ENCODE assay signal across 8 cellular contexts in the genomic region with DNA sequence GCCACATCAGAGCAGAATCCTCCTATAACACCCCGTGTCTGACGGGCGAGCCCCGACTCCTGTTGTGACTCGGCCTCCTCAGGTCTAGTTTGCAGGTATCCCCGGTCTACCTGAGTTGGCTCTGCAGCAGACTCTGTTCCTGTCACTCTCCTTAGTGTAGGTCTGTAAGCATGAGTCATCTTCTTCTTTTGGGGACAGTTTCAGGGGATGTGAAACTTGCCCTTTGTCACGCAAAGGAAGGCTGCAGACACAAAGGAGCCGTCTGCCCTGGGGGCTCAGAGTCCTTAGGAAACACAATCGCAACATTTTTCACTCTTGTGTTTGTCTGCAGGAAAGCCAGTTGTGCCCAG.
A peak's percentile ranks its signal among the peaks of the same experiment; 100 is the strongest.
DNase-seq lines count a peak whose midpoint lies in the region; ATAC-seq and TF ChIP-seq lines count a peak whose summit lies in the region.
"Had no signal": no experiment of that assay in that cellular context is flagged by ENCODE, and none has a peak within 500 bp of the region (broad histone marks: within the 10 kb centered on the region; RNA-seq: fewer than 3 reads in every experiment).

No MANE protein-coding gene starts in this region.

- peaks cover 49% of the 10 kb centered on the region for H3K4me1 ChIP-seq in RWPE2 (ENCODE audit: insufficient read depth, poor library complexity, severe bottlenecking)

- H3K36me3 ChIP-seq in RWPE2 (ENCODE audit: low read depth): peaks cover 95% of the 10 kb centered on the region

- no peak for TF ChIP-seq POLR2A in lower leg skin (IDR thresholded peaks at IDR 0.05)

- H3K27me3 ChIP-seq in RWPE2 (ENCODE audit: insufficient read depth, poor library complexity, severe bottlenecking): no peaks in the 10 kb centered on the region

- H3K9me3 ChIP-seq in RWPE2 (ENCODE audit: severe bottlenecking): no peaks in the 10 kb centered on the region

- TF ChIP-seq CTCF in RWPE2 (IDR thresholded peaks at IDR 0.05; ENCODE audit: poor library complexity, severe bottlenecking) (no peak), lower leg skin (IDR thresholded peaks at IDR 0.05) (no peak)

- H3K27ac ChIP-seq in RWPE2 (ENCODE audit: poor library complexity, severe bottlenecking): peak overlapping the region; percentile 88
- H3K27ac ChIP-seq: VCaP had no signal

- ATAC-seq in GM19372 (IDR thresholded peaks at IDR 0.05; ENCODE audit: low read depth, unreplicated experiment) (peak; percentile 89), HG02973 (IDR thresholded peaks at IDR 0.05; ENCODE audit: unreplicated experiment) (peak; percentile 91), RWPE2 (ENCODE audit: low read depth) (0 out of 3 replicates have a peak, but pooled peaks have one; percentile 2)

- DNase-seq in RWPE2 (ENCODE audit: low spot score) (no peak), iPS DF 4.7 (ENCODE audit: extremely low read depth, low spot score) (peak; percentile 69), NCI-H345 treated with DMSO at 0.1 percent for 48 hours (lab: John Stamatoyannopoulos, UW; ENCODE audit: unreplicated experiment) (no peak), lower leg skin (ENCODE audit: low spot score in 2 of 2) (no peak), SHP77 (lab: John Stamatoyannopoulos, UW) (no peak)

- intact Hi-C loops in lower leg skin (cut with DNase I; ENCODE audit: low total_unique reads): no loop called here

- H3K4me3 ChIP-seq in RWPE2 (ENCODE audit: severe bottlenecking) (no peak overlapping the region), lower leg skin (ENCODE audit: low read depth, poor library complexity, severe bottlenecking) (no peak overlapping the region)

- WGBS in lower leg skin, 2 donors: 68 to 76% methylated on average over 9 of the region's 9 CpGs

Comparison
In these comparisons a context has a peak if more than half of its experiments do, and no peak if none do; other contexts are left out.
1. ATAC-seq: peak in every context shown above with its lines; median percentile 91 in HG02973; 89 in GM19372; 2 in RWPE2.